1 cellular context compared by ENCODE assay signal in genomic region chr7:92546856-92547497, GRCh38.
TF ChIP-seq lines count a peak whose summit lies in the region.

No MANE protein-coding gene starts in this region.

TF ChIP-seq in K562, 482 proteins besides CTCF, POLR2A, EP300 and RAD21:
- TF ChIP-seq YY1 (IDR thresholded peaks at IDR 0.05; ENCODE audit: borderline replicate concordance in 1 of 3, control insufficient read depth in 1 of 3, extremely low read depth in 1 of 3, insufficient read depth in 3 of 3, insufficient read length in 1 of 3, insufficient replicate concordance in 2 of 3, low read depth in 1 of 3, low read length in 2 of 3) (no peak), KLF13 (tag; IDR thresholded peaks at IDR 0.05; ENCODE audit: borderline replicate concordance, low read depth) (no peak), FIP1L1 (IDR thresholded peaks at IDR 0.05; ENCODE audit: low read depth, low read length, poor library complexity, severe bottlenecking) (no peak), CXXC5 (CRISPR knock-in tag; IDR thresholded peaks at IDR 0.05) (no peak), GABPB1 (CRISPR knock-in tag; IDR thresholded peaks at IDR 0.05) (no peak), PML (IDR thresholded peaks at IDR 0.05; ENCODE audit: low read length) (no peak), CREB3L1 (IDR thresholded peaks at IDR 0.05; ENCODE audit: borderline replicate concordance, low read depth) (no peak), ZNF23 (CRISPR knock-in tag; IDR thresholded peaks at IDR 0.05) (no peak), CBX3 (IDR thresholded peaks at IDR 0.05; ENCODE audit: borderline replicate concordance in 1 of 2, low read length in 2 of 2) (no peak), HDGF (IDR thresholded peaks at IDR 0.05) (no peak), ARID4B (CRISPR knock-in tag; IDR thresholded peaks at IDR 0.05) (no peak), ZKSCAN1 (IDR thresholded peaks at IDR 0.05; ENCODE audit: low read depth, low read length) (no peak), TGIF2 (CRISPR knock-in tag; IDR thresholded peaks at IDR 0.05) (no peak), ZNF589 (CRISPR knock-in tag; IDR thresholded peaks at IDR 0.05; ENCODE audit: low read depth) (no peak), ETV5 (CRISPR knock-in tag; IDR thresholded peaks at IDR 0.05; ENCODE audit: low read depth) (no peak), CBX2 (IDR thresholded peaks at IDR 0.05; ENCODE audit: insufficient read depth, low read length, poor library complexity, severe bottlenecking) (no peak), ZNF778 (CRISPR knock-in tag; IDR thresholded peaks at IDR 0.05) (no peak), CBFA2T3 (IDR thresholded peaks at IDR 0.05) (no peak), PTBP1 (IDR thresholded peaks at IDR 0.05; ENCODE audit: low read depth, low read length) (no peak)
- TF ChIP-seq, protein P1, sequence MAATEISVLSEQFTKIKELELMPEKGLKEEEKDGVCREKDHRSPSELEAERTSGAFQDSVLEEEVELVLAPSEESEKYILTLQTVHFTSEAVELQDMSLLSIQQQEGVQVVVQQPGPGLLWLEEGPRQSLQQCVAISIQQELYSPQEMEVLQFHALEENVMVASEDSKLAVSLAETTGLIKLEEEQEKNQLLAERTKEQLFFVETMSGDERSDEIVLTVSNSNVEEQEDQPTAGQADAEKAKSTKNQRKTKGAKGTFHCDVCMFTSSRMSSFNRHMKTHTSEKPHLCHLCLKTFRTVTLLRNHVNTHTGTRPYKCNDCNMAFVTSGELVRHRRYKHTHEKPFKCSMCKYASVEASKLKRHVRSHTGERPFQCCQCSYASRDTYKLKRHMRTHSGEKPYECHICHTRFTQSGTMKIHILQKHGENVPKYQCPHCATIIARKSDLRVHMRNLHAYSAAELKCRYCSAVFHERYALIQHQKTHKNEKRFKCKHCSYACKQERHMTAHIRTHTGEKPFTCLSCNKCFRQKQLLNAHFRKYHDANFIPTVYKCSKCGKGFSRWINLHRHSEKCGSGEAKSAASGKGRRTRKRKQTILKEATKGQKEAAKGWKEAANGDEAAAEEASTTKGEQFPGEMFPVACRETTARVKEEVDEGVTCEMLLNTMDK (IDR thresholded peaks at IDR 0.05; ENCODE audit: borderline replicate concordance, insufficient read depth, low read depth, low read length, poor library complexity, severe bottlenecking), result no peak
TF ChIP-seq in K562: peak in this region for 0.
